In the genomic region with DNA sequence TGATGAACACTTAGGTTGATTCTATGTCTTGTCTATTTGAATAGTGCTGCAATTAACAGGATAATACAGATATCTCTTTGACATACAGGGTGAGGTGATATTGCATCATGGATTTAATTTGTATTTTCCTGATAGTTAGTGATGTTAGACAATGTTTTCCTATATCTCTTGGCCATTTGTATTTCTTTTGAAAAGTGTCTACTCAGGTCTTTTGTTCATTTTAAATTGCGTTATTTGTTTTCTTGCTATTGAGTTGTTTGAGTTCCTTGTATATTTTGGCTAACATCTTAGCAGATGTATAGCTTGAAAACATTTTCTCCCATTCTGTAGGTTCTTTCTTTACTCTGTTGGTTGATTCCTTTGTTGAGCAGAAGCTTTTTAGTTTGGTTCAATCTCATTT, we compare ENCODE assay signal across 20 cellular contexts.
DNase-seq lines count a peak whose midpoint lies in the region; ATAC-seq, FAIRE-seq and TF ChIP-seq lines count a peak whose summit lies in the region.
"Had no signal": no experiment of that assay in that cellular context is flagged by ENCODE, and none has a peak within 500 bp of the region (broad histone marks: within the 10 kb centered on the region; RNA-seq: fewer than 3 reads in every experiment).

No MANE protein-coding gene starts in this region.

- H3K36me3 Mint-ChIP-seq in astrocyte (ENCODE audit: low read depth, unreplicated experiment) (no peaks in the 10 kb centered on the region), osteocyte (ENCODE audit: unreplicated experiment) (no peaks in the 10 kb centered on the region)
- H3K36me3 Mint-ChIP-seq: CD8-positive, alpha-beta memory T cell had no signal

- H3K4me3 ChIP-seq in A549: no peak overlapping the region
- no peak overlapping the region for H3K4me3 ChIP-seq in astrocyte (ENCODE audit: insufficient read depth, low read depth, low read length)
- no peak overlapping the region for H3K4me3 ChIP-seq in HAP-1
- H3K4me3 ChIP-seq: BLaER1 treated with 17β-estradiol and CSF1 and Interleukin-3, amounts not matched to agents 10 nM and 100 nM had no signal

- no peak overlapping the region for H2AFZ ChIP-seq in astrocyte (ENCODE audit: low read depth, low read length)

- 95% methylated on average over 1 of the region's 1 CpG for WGBS in A549 (ENCODE audit: missing lambda C conversion rate)

- no peak for TF ChIP-seq EP300 in A549 (IDR thresholded peaks at IDR 0.05)

- no peak overlapping the region for H3K4me2 ChIP-seq in A549
- no peak overlapping the region for H3K4me2 ChIP-seq in astrocyte (ENCODE audit: low read length)
- H3K4me2 ChIP-seq: BLaER1 treated with 17β-estradiol and CSF1 and Interleukin-3, amounts not matched to agents 10 nM and 100 nM had no signal

- no peak for ATAC-seq in A549

- H3K9ac ChIP-seq in astrocyte (ENCODE audit: low read length): no peak overlapping the region
- H3K9ac ChIP-seq: BLaER1 treated with 17β-estradiol and CSF1 and Interleukin-3, amounts not matched to agents 10 nM and 100 nM had no signal

- in situ Hi-C loops in HAP-1 (cut with MboI; ENCODE audit: low sequenced_read_pairs): no loop called here

- H3K4me1 Mint-ChIP-seq in astrocyte (ENCODE audit: low read depth, unreplicated experiment): no peaks in the 10 kb centered on the region
- no peaks in the 10 kb centered on the region for H3K4me1 Mint-ChIP-seq in osteocyte (ENCODE audit: unreplicated experiment)
- H3K4me1 Mint-ChIP-seq: B cell; CD8-positive, alpha-beta memory T cell had no signal

- H4K20me1 ChIP-seq in astrocyte (ENCODE audit: insufficient read depth, low read length): no peaks in the 10 kb centered on the region
- H4K20me1 ChIP-seq: BLaER1 treated with 17β-estradiol and CSF1 and Interleukin-3, amounts not matched to agents 10 nM and 100 nM had no signal

- CTCF ChIA-PET in A549 (lab: Yijun Ruan, JAX): no interaction called here

- TF ChIP-seq POLR2A in A549 (IDR thresholded peaks at IDR 0.05; ENCODE audit: low read length): no peak

- TF ChIP-seq RAD21 in A549 (conservative IDR thresholded peaks at IDR 0.05 in 1 of 2, IDR thresholded peaks at IDR 0.05 in 1 of 2): no peak

- FAIRE-seq in A549 (lab: Jason Lieb, UNC): no peak
- peak; percentile 76 for FAIRE-seq in D721Med (lab: Jason Lieb, UNC)
- peak; percentile 59 for FAIRE-seq in astrocyte (lab: Jason Lieb, UNC)
- FAIRE-seq: GM12891, GM19239 had no signal

- TF ChIP-seq CTCF in A549 (IDR thresholded peaks at IDR 0.05) (no peak), D721Med (IDR thresholded peaks at IDR 0.05; ENCODE audit: insufficient read depth, missing control alignments) (no peak), astrocyte (IDR thresholded peaks at IDR 0.05; ENCODE audit: insufficient read depth, low read depth, low read length) (no peak), osteocyte (IDR thresholded peaks at IDR 0.05) (no peak)

- no peak overlapping the region for H3K4me3 Mint-ChIP-seq in astrocyte (ENCODE audit: unreplicated experiment)
- no peak overlapping the region for H3K4me3 Mint-ChIP-seq in osteocyte (ENCODE audit: unreplicated experiment)
- H3K4me3 Mint-ChIP-seq: B cell; CD4-positive, alpha-beta T cell; CD8-positive, alpha-beta memory T cell had no signal

- H3K9me3 Mint-ChIP-seq in astrocyte (ENCODE audit: unreplicated experiment) (peaks cover 2% of the 10 kb centered on the region), osteocyte (ENCODE audit: unreplicated experiment) (peaks cover 4% of the 10 kb centered on the region)

- H3K27me3 ChIP-seq in astrocyte (ENCODE audit: insufficient read depth, low read length): no peaks in the 10 kb centered on the region
- no peaks in the 10 kb centered on the region for H3K27me3 ChIP-seq in HAP-1 (ENCODE audit: low read depth)
- H3K27me3 ChIP-seq: BLaER1 treated with 17β-estradiol and CSF1 and Interleukin-3, amounts not matched to agents 10 nM and 100 nM had no signal

- H3K27ac ChIP-seq in A549 (no peak overlapping the region), astrocyte (ENCODE audit: low read depth, low read length) (no peak overlapping the region)
- H3K27ac ChIP-seq: BLaER1 treated with 17β-estradiol and CSF1 and Interleukin-3, amounts not matched to agents 10 nM and 100 nM; C4-2B had no signal

- H3K27ac Mint-ChIP-seq in astrocyte (ENCODE audit: unreplicated experiment) (no peak overlapping the region), osteocyte (ENCODE audit: unreplicated experiment) (no peak overlapping the region)
- H3K27ac Mint-ChIP-seq: B cell; CD4-positive, alpha-beta T cell; CD8-positive, alpha-beta memory T cell had no signal

- H3K27me3 Mint-ChIP-seq in astrocyte (ENCODE audit: low read depth, unreplicated experiment): no peaks in the 10 kb centered on the region
- peaks cover 4% of the 10 kb centered on the region for H3K27me3 Mint-ChIP-seq in osteocyte (ENCODE audit: unreplicated experiment)
- H3K27me3 Mint-ChIP-seq: B cell; CD4-positive, alpha-beta T cell had no signal

- H3K4me1 ChIP-seq in A549: no peaks in the 10 kb centered on the region
- no peaks in the 10 kb centered on the region for H3K4me1 ChIP-seq in astrocyte (ENCODE audit: insufficient read depth, low read length)
- H3K4me1 ChIP-seq in HAP-1: no peaks in the 10 kb centered on the region; the same call in 1 of the 2 replicates
- H3K4me1 ChIP-seq: BLaER1 treated with 17β-estradiol and CSF1 and Interleukin-3, amounts not matched to agents 10 nM and 100 nM had no signal

- DNase-seq in A549 (ENCODE audit: low read depth in 1 of 2, low spot score in 1 of 2): no peak
- no peak for DNase-seq in D721Med (ENCODE audit: insufficient read length, low spot score)
- DNase-seq in NCI-H1930 (lab: John Stamatoyannopoulos, UW): peak; percentile 22 to 36
- no peak for DNase-seq in astrocyte (ENCODE audit: low read depth)
- no peak for DNase-seq in NCI-H1436 treated with DMSO at 0.1 percent for 48 hours (lab: John Stamatoyannopoulos, UW)
- no peak for DNase-seq in osteocyte (ENCODE audit: extremely low spot score, unreplicated experiment)
- DNase-seq in kidney glomerular epithelial cell (lab: John Stamatoyannopoulos, UW): no peak
- no peak for DNase-seq in HAP-1 (ENCODE audit: low spot score in 2 of 2)
- DNase-seq: 8988T; AML-193; CD4-positive, alpha-beta T cell; CD8-positive, alpha-beta memory T cell; COR-L47; DMS79 treated with DMSO at 0.1 percent for 48 hours; GF-D8 had no signal

- no peaks in the 10 kb centered on the region for H3K79me2 ChIP-seq in astrocyte (ENCODE audit: insufficient read depth, low read length)

- peaks cover 3% of the 10 kb centered on the region; the same call in 1 of the 3 replicates for H3K9me3 ChIP-seq in A549
- H3K9me3 ChIP-seq in astrocyte (ENCODE audit: insufficient read depth, low read depth, low read length): no peaks in the 10 kb centered on the region
- no peaks in the 10 kb centered on the region for H3K9me3 ChIP-seq in HAP-1
- H3K9me3 ChIP-seq: BLaER1 treated with 17β-estradiol and CSF1 and Interleukin-3, amounts not matched to agents 10 nM and 100 nM had no signal

- H3K36me3 ChIP-seq in astrocyte (ENCODE audit: insufficient read depth, low read length) (no peaks in the 10 kb centered on the region), HAP-1 (replicated peaks) (no peaks in the 10 kb centered on the region)
- H3K36me3 ChIP-seq: BLaER1 treated with 17β-estradiol and CSF1 and Interleukin-3, amounts not matched to agents 10 nM and 100 nM had no signal

- POLR2A ChIA-PET in A549 (lab: Yijun Ruan, JAX): no interaction called here

TF ChIP-seq in A549, 52 proteins besides CTCF, POLR2A, EP300 and RAD21:
- TF ChIP-seq CBX2 (IDR thresholded peaks at IDR 0.05; ENCODE audit: borderline replicate concordance, low read depth) (no peak), GATA3 (IDR thresholded peaks at IDR 0.05; ENCODE audit: borderline replicate concordance) (no peak), ZC3H11A (IDR thresholded peaks at IDR 0.05) (no peak), ESRRA (IDR thresholded peaks at IDR 0.05; ENCODE audit: borderline replicate concordance, low read length) (no peak), HOXB5 (CRISPR knock-in tag; IDR thresholded peaks at IDR 0.05) (no peak), PHF8 (IDR thresholded peaks at IDR 0.05; ENCODE audit: borderline replicate concordance, low read depth) (no peak), MAFK (IDR thresholded peaks at IDR 0.05; ENCODE audit: partially characterized antibody) (peak; percentile 76)
TF ChIP-seq in A549: peak in this region for 1.

Comparison
In these comparisons a context has a peak if more than half of its experiments do, and no peak if none do; other contexts are left out.
1. DNase-seq: peak in NCI-H1930 (2 of 2); none in A549 (0 of 2), D721Med (single experiment), astrocyte (single experiment), NCI-H1436 treated with DMSO at 0.1 percent for 48 hours (single experiment), osteocyte (single experiment), kidney glomerular epithelial cell (single experiment) and HAP-1 (0 of 2).